Comparison of ENCODE assay signal across 8 cellular contexts in genomic region chr9:111599948-111600343, GRCh38. TPM values are rescaled to one million over a fixed set of nuclear protein-coding genes. Genes with fewer than 3 reads are reported as not detected.
DNase-seq lines count a peak whose midpoint lies in the region; ATAC-seq and TF ChIP-seq lines count a peak whose summit lies in the region.

No MANE protein-coding gene starts in this region.

- H3K27me3 ChIP-seq in GM23248 (replicated peaks; ENCODE audit: insufficient read depth) (no peaks in the 10 kb centered on the region), hepatocyte (no peaks in the 10 kb centered on the region), gastrocnemius medialis (no peaks in the 10 kb centered on the region)

- peaks cover 16% of the 10 kb centered on the region for H3F3A ChIP-seq in GM23248 (ENCODE audit: insufficient read depth)

- H3K79me2 ChIP-seq in GM23248 (ENCODE audit: insufficient read depth) (peaks cover 18% of the 10 kb centered on the region), hepatocyte (peaks cover 7% of the 10 kb centered on the region)

- H2AFZ ChIP-seq in GM23248 (peak overlapping the region; percentile 98), hepatocyte (peak overlapping the region; percentile 83)

- H3K27ac ChIP-seq in GM23248 (peak overlapping the region; percentile 90), hepatocyte (peak overlapping the region; percentile 95), gastrocnemius medialis (peak overlapping the region; percentile 69 to 81 (median 78))

- H3K36me3 ChIP-seq in GM23248 (ENCODE audit: low read depth) (peaks cover 12% of the 10 kb centered on the region; the same call in 1 of the 2 replicates), hepatocyte (replicated peaks; ENCODE audit: insufficient read depth, low read depth) (no peaks in the 10 kb centered on the region), gastrocnemius medialis (peaks cover 0 to 4% of the 10 kb centered on the region in 2 donors)

- H3K9me3 Mint-ChIP-seq in activated T-helper 2 cell treated with anti-CD3 and anti-CD28 coated beads, Interferon-gamma antibody, Interleukin-2, Interleukin-4, amounts not matched to agents 10 μg/mL and 5 μg/mL and 100 μg/mL, durations not matched to agents 14 hours and 24 hours and 36 hours: no peaks in the 10 kb centered on the region

- H3K4me2 ChIP-seq in GM23248 (ENCODE audit: unreplicated experiment) (peak overlapping the region; percentile 91), hepatocyte (peak overlapping the region; percentile 95)

- no peak for TF ChIP-seq POLR2A in gastrocnemius medialis (IDR thresholded peaks at IDR 0.05)

- H3K4me1 Mint-ChIP-seq in activated T-helper 2 cell treated with anti-CD3 and anti-CD28 coated beads, Interferon-gamma antibody, Interleukin-2, Interleukin-4, amounts not matched to agents 10 μg/mL and 5 μg/mL and 100 μg/mL, durations not matched to agents 14 hours and 24 hours and 36 hours (ENCODE audit: low read depth): peaks cover 18% of the 10 kb centered on the region

- peaks cover 14% of the 10 kb centered on the region; the same call in 1 of the 2 replicates for H3K4me1 ChIP-seq in GM23248 (ENCODE audit: insufficient read depth)
- H3K4me1 ChIP-seq in hepatocyte (ENCODE audit: insufficient read depth): peaks cover 16% of the 10 kb centered on the region
- peaks cover 0 to 9% of the 10 kb centered on the region in 2 donors for H3K4me1 ChIP-seq in gastrocnemius medialis

- ATAC-seq in gastrocnemius medialis: no peak
- ATAC-seq in HG02973 (IDR thresholded peaks at IDR 0.05; ENCODE audit: unreplicated experiment): no peak
- no peak for ATAC-seq in HG03025 (IDR thresholded peaks at IDR 0.05; ENCODE audit: low FRiP score, unreplicated experiment)

- in situ Hi-C loops in GM23248 (cut with MboI) (no loop called here), gastrocnemius medialis (cut with MboI; ENCODE audit: low sequenced_read_pairs in 4 of 4) (loop anchor here in 1 of 4 donors (25.0 kb wide), 1 partner anchor 487 kb away; no protein-coding TSS in a partner anchor)

- DNase-seq in GM23248: no peak
- no peak for DNase-seq in activated T-helper 2 cell treated with anti-CD3 and anti-CD28 coated beads, Interferon-gamma antibody, Interleukin-2, Interleukin-4, amounts not matched to agents 10 μg/mL and 5 μg/mL and 100 μg/mL, durations not matched to agents 14 hours and 24 hours and 36 hours (ENCODE audit: low spot score)
- DNase-seq in hepatocyte (ENCODE audit: low spot score): no peak
- DNase-seq in gastrocnemius medialis: no peak
- DNase-seq in NCI-H146 (lab: John Stamatoyannopoulos, UW): no peak
- DNase-seq in NCI-H2196 (lab: John Stamatoyannopoulos, UW; ENCODE audit: unreplicated experiment): no peak

- TF ChIP-seq CTCF in hepatocyte (IDR thresholded peaks at IDR 0.05; ENCODE audit: poor library complexity) (no peak), gastrocnemius medialis (IDR thresholded peaks at IDR 0.05 in 4 of 5, conservative IDR thresholded peaks at IDR 0.05 in 1 of 5) (no peak)

- H3K4me3 ChIP-seq in GM23248: peak overlapping the region; percentile 85
- H3K4me3 ChIP-seq in hepatocyte: peak overlapping the region; percentile 79
- peak overlapping the region; percentile 66 to 89 (median 80) for H3K4me3 ChIP-seq in gastrocnemius medialis

- no peaks in the 10 kb centered on the region for H3K9me3 ChIP-seq in GM23248 (ENCODE audit: low read depth)
- H3K9me3 ChIP-seq in hepatocyte (ENCODE audit: low read depth): no peaks in the 10 kb centered on the region
- H3K9me3 ChIP-seq in gastrocnemius medialis: no peaks in the 10 kb centered on the region

- H3K9ac ChIP-seq in GM23248: peak overlapping the region; percentile 94

- no peak overlapping the region for H3K27ac Mint-ChIP-seq in activated T-helper 2 cell treated with anti-CD3 and anti-CD28 coated beads, Interferon-gamma antibody, Interleukin-2, Interleukin-4, amounts not matched to agents 10 μg/mL and 5 μg/mL and 100 μg/mL, durations not matched to agents 14 hours and 24 hours and 36 hours

- intact Hi-C loops in activated T-helper 2 cell treated with anti-CD3 and anti-CD28 coated beads, Interferon-gamma antibody, Interleukin-2, Interleukin-4, amounts not matched to agents 10 μg/mL and 5 μg/mL and 100 μg/mL, durations not matched to agents 14 hours and 24 hours and 36 hours (cut with micrococcal nuclease): loop anchor here (2.0 to 10.0 kb wide), 5 partner anchors 63 to 475 kb away; partner anchors contain the start of genes ECPAS and ZNF483
- intact Hi-C loops in gastrocnemius medialis (cut with DNase I; ENCODE audit: low total_unique reads): loop anchor here (2.0 to 5.0 kb wide), 2 partner anchors 32 to 117 kb away; partner anchors contain the start of gene DNAJC25

- peaks cover 36% of the 10 kb centered on the region for H3K27me3 Mint-ChIP-seq in activated T-helper 2 cell treated with anti-CD3 and anti-CD28 coated beads, Interferon-gamma antibody, Interleukin-2, Interleukin-4, amounts not matched to agents 10 μg/mL and 5 μg/mL and 100 μg/mL, durations not matched to agents 14 hours and 24 hours and 36 hours (ENCODE audit: low read depth)

- no peaks in the 10 kb centered on the region for H4K20me1 ChIP-seq in GM23248 (ENCODE audit: insufficient read depth)
- H4K20me1 ChIP-seq in hepatocyte (ENCODE audit: insufficient read depth, poor library complexity, severe bottlenecking): peaks cover 4% of the 10 kb centered on the region

- H3K9me2 ChIP-seq in GM23248 (ENCODE audit: insufficient read depth) (no peaks in the 10 kb centered on the region), hepatocyte (replicated peaks; ENCODE audit: insufficient read depth) (no peaks in the 10 kb centered on the region)

- no peaks in the 10 kb centered on the region for H3K36me3 Mint-ChIP-seq in activated T-helper 2 cell treated with anti-CD3 and anti-CD28 coated beads, Interferon-gamma antibody, Interleukin-2, Interleukin-4, amounts not matched to agents 10 μg/mL and 5 μg/mL and 100 μg/mL, durations not matched to agents 14 hours and 24 hours and 36 hours (ENCODE audit: low read depth)

- peak overlapping the region; percentile 86 for H3K4me3 Mint-ChIP-seq in activated T-helper 2 cell treated with anti-CD3 and anti-CD28 coated beads, Interferon-gamma antibody, Interleukin-2, Interleukin-4, amounts not matched to agents 10 μg/mL and 5 μg/mL and 100 μg/mL, durations not matched to agents 14 hours and 24 hours and 36 hours (ENCODE audit: low read depth)

- 25 to 29% methylated on average over 15 to 17 of the region's 17 CpGs for WGBS in GM23248 (ENCODE audit: low coverage in 1 of 2, low lambda C conversion rate in 2 of 2, missing lambda C conversion rate in 2 of 2), 2 experiments
- WGBS in hepatocyte (ENCODE audit: low lambda C conversion rate, missing lambda C conversion rate): 61% methylated on average over 15 of the region's 17 CpGs

RNA-seq across cellular contexts. Expression of gene PTGR1, which starts 0.5 kb away (rescaled TPM):
- 65.2 and 74.9 TPM in 2 replicates for total RNA-seq in GM23248 (2014; rRNA removed; shearing (Covaris generic))
- polyA plus RNA-seq in GM23248 (2016; fragmentation: Nextera tagmentation; extraction: Ambion mirVana) (91.9 and 99.5 TPM in 2 replicates), hepatocyte (163 and 266 TPM in 2 replicates)
- total RNA-seq in activated T-helper 2 cell treated with anti-CD3 and anti-CD28 coated beads, Interferon-gamma antibody, Interleukin-2, Interleukin-4, amounts not matched to agents 10 μg/mL and 5 μg/mL and 100 μg/mL, durations not matched to agents 14 hours and 24 hours and 36 hours: 1.4 and 1.8 TPM in 2 replicates
- total RNA-seq in hepatocyte (290 and 318 TPM in 2 replicates), gastrocnemius medialis (10 to 100 TPM in 3 of 4 donors, 1 to 10 TPM in 1; 7.5 to 30.9 (median 16.8) TPM)

RNA-seq across cellular contexts. Expression of gene DNAJC25, which starts 31.2 kb away (rescaled TPM):
- 14.4 and 15.0 TPM in 2 replicates for total RNA-seq in GM23248 (2014; rRNA removed; shearing (Covaris generic))
- polyA plus RNA-seq in GM23248 (2016; fragmentation: Nextera tagmentation; extraction: Ambion mirVana): 10.2 and 11.2 TPM in 2 replicates
- total RNA-seq in activated T-helper 2 cell treated with anti-CD3 and anti-CD28 coated beads, Interferon-gamma antibody, Interleukin-2, Interleukin-4, amounts not matched to agents 10 μg/mL and 5 μg/mL and 100 μg/mL, durations not matched to agents 14 hours and 24 hours and 36 hours: 7.3 and 7.4 TPM in 2 replicates
- total RNA-seq in hepatocyte: 16.0 and 16.1 TPM in 2 replicates
- polyA plus RNA-seq in hepatocyte: 14.6 and 19.8 TPM in 2 replicates
- total RNA-seq in gastrocnemius medialis: 1 to 10 TPM; 3.7 to 7.4 (median 4.9) TPM
